10 cellular contexts compared by ENCODE assay signal in genomic region chr19:41426116-41426841, GRCh38. TPM values are rescaled to one million over a fixed set of nuclear protein-coding genes. Genes with fewer than 3 reads are reported as not detected.
DNase-seq lines count a peak whose midpoint lies in the region; ATAC-seq and TF ChIP-seq lines count a peak whose summit lies in the region.
"Had no signal": no experiment of that assay in that cellular context is flagged by ENCODE, and none has a peak within 500 bp of the region (broad histone marks: within the 10 kb centered on the region; RNA-seq: fewer than 3 reads in every experiment).

No MANE protein-coding gene starts in this region.

- POLR2A ChIA-PET in naive thymus-derived CD8-positive, alpha-beta T cell (lab: Charles Lee) = no interaction called here

- TF ChIP-seq CTCF in uterus (IDR thresholded peaks at IDR 0.05) = no peak

- no peak for DNase-seq in activated naive CD8-positive, alpha-beta T cell treated with anti-CD3 and anti-CD28 coated beads, Interleukin-2, amount 50 U/mL, for 24 hours
- DNase-seq in naive thymus-derived CD8-positive, alpha-beta T cell = no peak
- DNase-seq in uterus (no peak), NCI-H524 (lab: John Stamatoyannopoulos, UW) (no peak)
- DNase-seq in stimulated activated CD4-positive, alpha-beta T cell treated with anti-CD3 and anti-CD28 coated beads, Interleukin-4, amount 100 ng/mL, for 1 hour = no peak
- DNase-seq: activated naive CD4-positive, alpha-beta T cell treated with Interleukin-2 at 50 U/mL for 16 hours had no signal

- no peaks in the 10 kb centered on the region for H3K27me3 Mint-ChIP-seq in activated naive CD8-positive, alpha-beta T cell
- no peaks in the 10 kb centered on the region for H3K27me3 Mint-ChIP-seq in activated naive CD8-positive, alpha-beta T cell treated with anti-CD3 and anti-CD28 coated beads, Interleukin-2, amount 50 U/mL, for 24 hours
- H3K27me3 Mint-ChIP-seq in naive thymus-derived CD8-positive, alpha-beta T cell = no peaks in the 10 kb centered on the region

- ATAC-seq in activated naive CD8-positive, alpha-beta T cell treated with anti-CD3 and anti-CD28 coated beads, Interleukin-2, amount 50 U/mL, for 24 hours = no peak
- no peak for ATAC-seq in naive thymus-derived CD8-positive, alpha-beta T cell
- ATAC-seq in HG03457 (IDR thresholded peaks at IDR 0.05; ENCODE audit: unreplicated experiment) = no peak

- peaks cover 2 to 29% of the 10 kb centered on the region in 2 donors for H3K4me1 ChIP-seq in esophagus (ENCODE audit: control insufficient read depth in 2 of 2, insufficient read depth in 2 of 2, low read length in 1 of 2)
- peaks cover 4 to 9% of the 10 kb centered on the region in 2 donors for H3K4me1 ChIP-seq in uterus

- H3K36me3 ChIP-seq in esophagus (ENCODE audit: control insufficient read depth in 2 of 2, insufficient read depth in 2 of 2, low read length in 1 of 2) = peaks cover 11 to 49% of the 10 kb centered on the region in 2 donors
- no peaks in the 10 kb centered on the region for H3K36me3 ChIP-seq in uterus

- no peaks in the 10 kb centered on the region for H3K36me3 Mint-ChIP-seq in activated naive CD8-positive, alpha-beta T cell
- peaks cover 4% of the 10 kb centered on the region for H3K36me3 Mint-ChIP-seq in activated naive CD8-positive, alpha-beta T cell treated with anti-CD3 and anti-CD28 coated beads, Interleukin-2, amount 50 U/mL, for 24 hours (ENCODE audit: low read depth)
- H3K36me3 Mint-ChIP-seq in naive thymus-derived CD8-positive, alpha-beta T cell = peaks cover 0 to 28% (median 4%) of the 10 kb centered on the region in 3 donors

- H3K9me3 Mint-ChIP-seq in activated naive CD8-positive, alpha-beta T cell (ENCODE audit: low read depth) = no peaks in the 10 kb centered on the region
- no peaks in the 10 kb centered on the region for H3K9me3 Mint-ChIP-seq in activated naive CD8-positive, alpha-beta T cell treated with anti-CD3 and anti-CD28 coated beads, Interleukin-2, amount 50 U/mL, for 24 hours
- no peaks in the 10 kb centered on the region for H3K9me3 Mint-ChIP-seq in naive thymus-derived CD8-positive, alpha-beta T cell

- intact Hi-C loops in uterus (cut with DNase I; ENCODE audit: low total_unique reads) = no loop called here

- H3K4me3 ChIP-seq in esophagus (ENCODE audit: low read depth in 1 of 2, low read length in 2 of 2) = peak overlapping the region; percentile 65 to 76
- H3K4me3 ChIP-seq in uterus = peak overlapping the region; percentile 42 to 44

- H3K9me3 ChIP-seq in esophagus (ENCODE audit: control insufficient read depth in 2 of 2, insufficient read depth in 1 of 2, low read depth in 1 of 2, low read length in 1 of 2) = peaks cover 0 to 2% of the 10 kb centered on the region in 2 donors
- no peaks in the 10 kb centered on the region for H3K9me3 ChIP-seq in uterus

- no peak for TF ChIP-seq POLR2A in uterus (IDR thresholded peaks at IDR 0.05)

- H3K27ac ChIP-seq in esophagus (ENCODE audit: low read depth in 2 of 2, low read length in 1 of 2) (peak overlapping the region; percentile 86 to 92), uterus (peak overlapping the region; percentile 86 to 87)
- H3K27ac ChIP-seq: C4-2B had no signal

- H3K4me1 Mint-ChIP-seq in activated naive CD8-positive, alpha-beta T cell (ENCODE audit: low read depth) = peaks cover 24% of the 10 kb centered on the region
- peaks cover 17% of the 10 kb centered on the region for H3K4me1 Mint-ChIP-seq in activated naive CD8-positive, alpha-beta T cell treated with anti-CD3 and anti-CD28 coated beads, Interleukin-2, amount 50 U/mL, for 24 hours
- peaks cover 21 to 33% (median 32%) of the 10 kb centered on the region in 4 donors for H3K4me1 Mint-ChIP-seq in naive thymus-derived CD8-positive, alpha-beta T cell

- peak overlapping the region; percentile 46 for H3K27ac Mint-ChIP-seq in activated naive CD8-positive, alpha-beta T cell
- H3K27ac Mint-ChIP-seq in activated naive CD8-positive, alpha-beta T cell treated with anti-CD3 and anti-CD28 coated beads, Interleukin-2, amount 50 U/mL, for 24 hours = no peak overlapping the region
- H3K27ac Mint-ChIP-seq in naive thymus-derived CD8-positive, alpha-beta T cell = peak overlapping the region; percentile 62 to 98 (median 84)

- H3K4me3 Mint-ChIP-seq in activated naive CD8-positive, alpha-beta T cell = no peak overlapping the region
- H3K4me3 Mint-ChIP-seq in activated naive CD8-positive, alpha-beta T cell treated with anti-CD3 and anti-CD28 coated beads, Interleukin-2, amount 50 U/mL, for 24 hours = no peak overlapping the region
- peak overlapping the region in 7 of 10 donors; percentile 7 to 99 (median 62) for H3K4me3 Mint-ChIP-seq in naive thymus-derived CD8-positive, alpha-beta T cell

- H3K27me3 ChIP-seq in esophagus (ENCODE audit: control insufficient read depth in 1 of 2, insufficient read depth in 2 of 2, low read length in 2 of 2) = no peaks in the 10 kb centered on the region
- H3K27me3 ChIP-seq in uterus = no peaks in the 10 kb centered on the region

- 59 to 69% methylated on average over 36 of the region's 36 CpGs for WGBS in esophagus, 2 donors

RNA-seq across cellular contexts. Expression of gene B3GNT8, which starts 0.9 kb away (rescaled TPM):
- polyA plus RNA-seq in esophagus = 10 to 100 TPM; 42.9 to 68.8 TPM
- total RNA-seq in naive thymus-derived CD8-positive, alpha-beta T cell = under 1 TPM; 0.39 to 0.41 TPM
- 1 to 10 TPM in 1 of 3 donors, under 1 TPM in 2; 0.33 to 1.1 (median 0.89) TPM for polyA plus RNA-seq in naive thymus-derived CD8-positive, alpha-beta T cell
- 10 to 100 TPM in 1 of 4 donors, 1 to 10 TPM in 1, under 1 TPM in 1, not detected in 1; 0.83 to 14.1 (median 3.4) TPM for total RNA-seq in uterus

RNA-seq across cellular contexts. Expression of gene DMAC2, which starts 13.4 kb away (rescaled TPM):
- 10 to 100 TPM; 22.6 to 38.9 TPM for polyA plus RNA-seq in esophagus
- 10 to 100 TPM; 26.2 to 28.7 TPM for total RNA-seq in naive thymus-derived CD8-positive, alpha-beta T cell
- 10 to 100 TPM; 50.6 to 53.7 (median 52.4) TPM for polyA plus RNA-seq in naive thymus-derived CD8-positive, alpha-beta T cell
- 10 to 100 TPM; 25.8 to 89.4 (median 32.9) TPM for total RNA-seq in uterus

RNA-seq across cellular contexts. Expression of gene ERICH4, which starts 16.7 kb away (rescaled TPM):
- not detected for polyA plus RNA-seq in esophagus
- total RNA-seq in naive thymus-derived CD8-positive, alpha-beta T cell = not detected
- not detected for polyA plus RNA-seq in naive thymus-derived CD8-positive, alpha-beta T cell
- not detected for total RNA-seq in uterus

RNA-seq across cellular contexts. Expression of gene BCKDHA, which starts 28.7 kb away (rescaled TPM):
- 10 to 100 TPM; 37.0 to 61.8 TPM for polyA plus RNA-seq in esophagus
- 10 to 100 TPM; 15.9 to 18.7 TPM for total RNA-seq in naive thymus-derived CD8-positive, alpha-beta T cell
- polyA plus RNA-seq in naive thymus-derived CD8-positive, alpha-beta T cell = 10 to 100 TPM; 51.8 to 67.3 (median 53.8) TPM
- 10 to 100 TPM; 18.2 to 36.7 (median 21.6) TPM for total RNA-seq in uterus

RNA-seq across cellular contexts. Expression of gene EXOSC5, which starts 29.1 kb away (rescaled TPM):
- 10 to 100 TPM; 26.3 to 31.9 TPM for polyA plus RNA-seq in esophagus
- 10 to 100 TPM; 18.3 to 22.9 TPM for total RNA-seq in naive thymus-derived CD8-positive, alpha-beta T cell
- polyA plus RNA-seq in naive thymus-derived CD8-positive, alpha-beta T cell = 10 to 100 TPM; 69.0 to 88.0 (median 84.8) TPM
- total RNA-seq in uterus = 10 to 100 TPM in 1 of 4 donors, 1 to 10 TPM in 3; 1.5 to 11.4 (median 4.5) TPM

Comparison
In these comparisons a context has a peak if more than half of its experiments do, and no peak if none do; other contexts are left out.
1. H3K4me3 Mint-ChIP-seq: peak in naive thymus-derived CD8-positive, alpha-beta T cell (7 of 10); none in activated naive CD8-positive, alpha-beta T cell (single experiment) and activated naive CD8-positive, alpha-beta T cell treated with anti-CD3 and anti-CD28 coated beads, Interleukin-2, amount 50 U/mL, for 24 hours (single experiment).